Comparison of ENCODE assay signal across 13 cellular contexts in genomic region chr3:73192036-73192738, GRCh38.
DNase-seq lines count a peak whose midpoint lies in the region; ATAC-seq and TF ChIP-seq lines count a peak whose summit lies in the region.
"Had no signal": no experiment of that assay in that cellular context is flagged by ENCODE, and none has a peak within 500 bp of the region (broad histone marks: within the 10 kb centered on the region; RNA-seq: fewer than 3 reads in every experiment).

No MANE protein-coding gene starts in this region.

- no peaks in the 10 kb centered on the region for H3K79me2 ChIP-seq in SK-N-SH (ENCODE audit: insufficient read depth)

- no peak overlapping the region for H2AFZ ChIP-seq in SK-N-SH (ENCODE audit: low read depth)

- peaks cover 0 to 8% of the 10 kb centered on the region in 2 experiments; a peak in 2 of 4 replicates for H3K4me1 ChIP-seq in SK-N-SH (ENCODE audit: control insufficient read depth in 1 of 2, insufficient read depth in 2 of 2, low read depth in 1 of 2, low read length in 1 of 2)
- H3K4me1 ChIP-seq: sigmoid colon, vagina had no signal

- peak; percentile 38; the same call in 1 of the 2 replicates for TF ChIP-seq CTCF in SK-N-SH (IDR thresholded peaks at IDR 0.05)

- peak; percentile 64 for TF ChIP-seq RAD21 in SK-N-SH (IDR thresholded peaks at IDR 0.05; ENCODE audit: low read length)

- no peak overlapping the region for H3K9ac ChIP-seq in SK-N-SH
- H3K9ac ChIP-seq: KMS-11 had no signal

- H3K36me3 ChIP-seq in SK-N-SH (replicated peaks in 1 of 2; ENCODE audit: control insufficient read depth in 1 of 2, insufficient read depth in 2 of 2, low read length in 1 of 2), result no peaks in the 10 kb centered on the region
- H3K36me3 ChIP-seq: sigmoid colon, vagina had no signal

- POLR2A ChIA-PET in SK-N-SH (lab: Yijun Ruan, JAX), result interaction anchor here (1.5 kb wide), 1 partner anchor 79 kb away, joined by 3 read pairs; no protein-coding TSS in a partner anchor

- H3K9me2 ChIP-seq in SK-N-SH, result no peaks in the 10 kb centered on the region

- H4K20me1 ChIP-seq in SK-N-SH (ENCODE audit: insufficient read depth), result no peaks in the 10 kb centered on the region

- no peaks in the 10 kb centered on the region for H3K9me3 ChIP-seq in SK-N-SH
- H3K9me3 ChIP-seq: vagina had no signal

- peak; percentile 62 for DNase-seq in ELF-1 (ENCODE audit: low read depth, low spot score)
- DNase-seq in SK-N-SH, result peak; percentile 61
- peak; percentile 56 for DNase-seq in iPS-NIHi11 (ENCODE audit: low spot score)
- no peak for DNase-seq in stimulated activated CD4-positive, alpha-beta T cell treated with anti-CD3 and anti-CD28 coated beads, Interleukin-12 subunit alpha, Interleukin-12 subunit beta, amount 100 ng/mL, for 4 hours
- DNase-seq in EL, result no peak
- DNase-seq: midbrain; NK-92 treated with Interleukin-12 subunit alpha and Interleukin-12 subunit beta, amount 100 ng/mL, for 24 hours; sigmoid colon had no signal

- no peaks in the 10 kb centered on the region for H3K27me3 ChIP-seq in SK-N-SH (ENCODE audit: insufficient read depth)
- H3K27me3 ChIP-seq: sigmoid colon, vagina had no signal

- no peak overlapping the region for H3K4me2 ChIP-seq in SK-N-SH
- H3K4me2 ChIP-seq: KMS-11 had no signal

- no peak overlapping the region; a peak in 2 of 4 replicates for H3K4me3 ChIP-seq in SK-N-SH (ENCODE audit: low read depth in 2 of 2, low read length in 1 of 2)
- H3K4me3 ChIP-seq: sigmoid colon, vagina had no signal

- H3K27ac ChIP-seq in SK-N-SH (ENCODE audit: low read depth in 2 of 2, low read length in 1 of 2), result peak overlapping the region in 1 of 2 experiments; percentile 91; a peak in 2 of 4 replicates
- H3K27ac ChIP-seq: KMS-11, sigmoid colon, vagina had no signal

- TF ChIP-seq EP300 in SK-N-SH (IDR thresholded peaks at IDR 0.05; ENCODE audit: borderline replicate concordance in 1 of 2, low read depth in 1 of 2, low read length in 1 of 2), result peak in 1 of 2 experiments; percentile 96; a peak in 2 of 4 replicates

- no peaks in the 10 kb centered on the region for H3F3A ChIP-seq in SK-N-SH (replicated peaks; ENCODE audit: insufficient read depth)

- ATAC-seq in HG03354 (IDR thresholded peaks at IDR 0.05; ENCODE audit: poor library complexity, severe bottlenecking, unreplicated experiment) (peak; percentile 64), HG02678 (IDR thresholded peaks at IDR 0.05; ENCODE audit: unreplicated experiment) (no peak)
- ATAC-seq: activated T-helper 17 cell treated with anti-CD3 and anti-CD28 coated beads, Interleukin-2, amount 50 U/mL, for 72 hours had no signal

- WGBS in SK-N-SH (ENCODE audit: low lambda C conversion rate), result 28% methylated on average over 7 of the region's 7 CpGs

- CTCF ChIA-PET in SK-N-SH (lab: Yijun Ruan, JAX), result interaction anchor here (0.6 to 3.0 kb wide), 42 partner anchors 10 to 316 kb away, joined by 3 to 20 read pairs (median 4); no protein-coding TSS in a partner anchor

TF ChIP-seq in SK-N-SH, 30 proteins besides CTCF, POLR2A, EP300 and RAD21:
- TF ChIP-seq MXI1 (IDR thresholded peaks at IDR 0.05; ENCODE audit: low read depth, low read length) (no peak; the same call in 1 of the 2 replicates), SMC3 (IDR thresholded peaks at IDR 0.05; ENCODE audit: low read depth, low read length) (peak; percentile 60), CHD2 (IDR thresholded peaks at IDR 0.05; ENCODE audit: low read length, partially characterized antibody) (peak; percentile 79), JUND (IDR thresholded peaks at IDR 0.05) (no peak), MEF2A (IDR thresholded peaks at IDR 0.05; ENCODE audit: borderline replicate concordance, low read depth) (no peak), RCOR1 (IDR thresholded peaks at IDR 0.05; ENCODE audit: low read length) (peak; percentile 90), FOSL2 (IDR thresholded peaks at IDR 0.05; ENCODE audit: borderline replicate concordance, low read depth) (no peak), TCF12 (IDR thresholded peaks at IDR 0.05) (no peak), USF1 (IDR thresholded peaks at IDR 0.05; ENCODE audit: borderline replicate concordance, low read depth) (no peak), GATA2 (CRISPR knock-in tag; IDR thresholded peaks at IDR 0.05) (peak; percentile 94)
TF ChIP-seq in SK-N-SH: peak in this region for 4.

Comparison
In these comparisons a context has a peak if more than half of its experiments do, and no peak if none do; other contexts are left out.
1. DNase-seq: peak in ELF-1 (single experiment), SK-N-SH (single experiment) and iPS-NIHi11 (single experiment); none in stimulated activated CD4-positive, alpha-beta T cell treated with anti-CD3 and anti-CD28 coated beads, Interleukin-12 subunit alpha, Interleukin-12 subunit beta, amount 100 ng/mL, for 4 hours (single experiment) and EL (single experiment).